25 cellular contexts compared by ENCODE assay signal in the genomic region with DNA sequence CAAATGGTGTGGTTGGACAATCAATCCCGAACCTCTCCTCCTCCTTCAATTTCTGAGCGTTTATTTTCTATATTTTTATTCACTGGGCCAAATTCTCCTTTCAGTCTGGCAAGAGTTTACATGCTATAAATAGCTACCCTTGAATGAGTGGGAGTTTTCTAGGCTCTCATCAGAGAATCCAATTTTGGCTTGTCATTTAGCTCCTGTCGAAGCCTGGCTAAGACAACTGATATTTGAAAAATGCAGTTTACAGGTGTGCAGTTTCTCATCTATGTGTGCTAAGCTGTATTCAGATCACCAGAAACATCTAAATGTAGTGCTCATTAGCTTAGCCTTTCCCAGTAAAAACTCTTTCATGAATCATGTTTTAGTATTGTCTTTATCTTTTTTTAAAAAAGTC.
DNase-seq lines count a peak whose midpoint lies in the region; ATAC-seq and TF ChIP-seq lines count a peak whose summit lies in the region.
"Had no signal": no experiment of that assay in that cellular context is flagged by ENCODE, and none has a peak within 500 bp of the region (broad histone marks: within the 10 kb centered on the region; RNA-seq: fewer than 3 reads in every experiment).

No MANE protein-coding gene starts in this region.

- no peaks in the 10 kb centered on the region for H3K79me2 ChIP-seq in H9 (ENCODE audit: insufficient read depth, low read length)

- H3K9me3 Mint-ChIP-seq in activated CD4-positive, alpha-beta T cell treated with anti-CD3 and anti-CD28 coated beads, Interleukin-2, amount 10 ng/mL, durations not matched to agents 24 days and 14 days, result peaks cover 6% of the 10 kb centered on the region
- H3K9me3 Mint-ChIP-seq in H9, result peaks cover 5 to 10% of the 10 kb centered on the region in 2 experiments

- no peaks in the 10 kb centered on the region for H3K27me3 Mint-ChIP-seq in activated CD4-positive, alpha-beta T cell treated with anti-CD3 and anti-CD28 coated beads, Interleukin-2, amount 10 ng/mL, durations not matched to agents 24 days and 14 days
- no peaks in the 10 kb centered on the region for H3K27me3 Mint-ChIP-seq in H9 (ENCODE audit: low read depth)
- H3K27me3 Mint-ChIP-seq: CD4-positive, alpha-beta memory T cell; CD4-positive, CD25-positive, alpha-beta regulatory T cell; CD8-positive, alpha-beta memory T cell had no signal

- no peak overlapping the region for H3K27ac Mint-ChIP-seq in activated CD4-positive, alpha-beta T cell treated with anti-CD3 and anti-CD28 coated beads, Interleukin-2, amount 10 ng/mL, durations not matched to agents 24 days and 14 days
- H3K27ac Mint-ChIP-seq in H9, result no peak overlapping the region
- H3K27ac Mint-ChIP-seq: CD14-positive monocyte; CD4-positive, alpha-beta memory T cell; CD4-positive, CD25-positive, alpha-beta regulatory T cell; CD8-positive, alpha-beta memory T cell had no signal

- H3K14ac ChIP-seq in neuronal stem cell (ENCODE audit: low read length) (no peak overlapping the region), H9 (ENCODE audit: insufficient read depth, low read length) (no peak overlapping the region)

- H2BK5ac ChIP-seq in neuronal stem cell (ENCODE audit: low read length) (no peak overlapping the region), H9 (ENCODE audit: insufficient read length, low read length) (no peak overlapping the region)

- no peak overlapping the region for H2BK15ac ChIP-seq in neuronal stem cell (ENCODE audit: low read length)
- H2BK15ac ChIP-seq in H9 (ENCODE audit: low read depth, low read length), result no peak overlapping the region

- H3K4me2 ChIP-seq in neuronal stem cell (ENCODE audit: insufficient read depth, low read length, poor library complexity, severe bottlenecking), result no peak overlapping the region
- H3K4me2 ChIP-seq in H9 (ENCODE audit: insufficient read depth, insufficient read length, low read length), result no peak overlapping the region
- H3K4me2 ChIP-seq: BLaER1 had no signal

- H3K9me3 ChIP-seq in body of pancreas, result no peaks in the 10 kb centered on the region
- H3K9me3 ChIP-seq in neuronal stem cell (replicated peaks in 1 of 2; ENCODE audit: control insufficient read depth in 2 of 2, insufficient read depth in 1 of 2, low read depth in 1 of 2, low read length in 2 of 2), result peaks cover 0 to 7% of the 10 kb centered on the region in 2 donors
- no peaks in the 10 kb centered on the region for H3K9me3 ChIP-seq in thyroid gland
- H3K9me3 ChIP-seq in H9 (ENCODE audit: control insufficient read depth, low read depth, low read length), result no peaks in the 10 kb centered on the region
- H3K9me3 ChIP-seq: BE2C, BLaER1 had no signal

- no peak overlapping the region for H2AK5ac ChIP-seq in neuronal stem cell (ENCODE audit: low read depth, low read length)
- H2AK5ac ChIP-seq in H9 (ENCODE audit: insufficient read length, low read length), result no peak overlapping the region

- no peak overlapping the region for H2BK20ac ChIP-seq in H9 (ENCODE audit: low read depth, low read length, poor library complexity, severe bottlenecking)

- peak overlapping the region; percentile 24 for H2AFZ ChIP-seq in neuronal stem cell (ENCODE audit: low read length)
- no peak overlapping the region for H2AFZ ChIP-seq in H9 (ENCODE audit: low read length)

- no peaks in the 10 kb centered on the region for H3K4me1 Mint-ChIP-seq in activated CD4-positive, alpha-beta T cell treated with anti-CD3 and anti-CD28 coated beads, Interleukin-2, amount 10 ng/mL, durations not matched to agents 24 days and 14 days
- peaks cover 7 to 8% of the 10 kb centered on the region in 2 experiments for H3K4me1 Mint-ChIP-seq in H9
- H3K4me1 Mint-ChIP-seq: CD14-positive monocyte; CD4-positive, alpha-beta memory T cell; CD4-positive, CD25-positive, alpha-beta regulatory T cell; CD8-positive, alpha-beta memory T cell had no signal

- no peak overlapping the region for H4K8ac ChIP-seq in neuronal stem cell (ENCODE audit: low read depth, low read length)
- no peak overlapping the region for H4K8ac ChIP-seq in H9 (replicated peaks; ENCODE audit: insufficient read length, low read depth, low read length)

- H3K23ac ChIP-seq in neuronal stem cell (ENCODE audit: low read depth, low read length, poor library complexity) (no peak overlapping the region), H9 (ENCODE audit: insufficient read length, low read depth, low read length) (no peak overlapping the region)

- TF ChIP-seq CTCF in body of pancreas (IDR thresholded peaks at IDR 0.05) (no peak), thyroid gland (IDR thresholded peaks at IDR 0.05) (no peak), H9 (conservative IDR thresholded peaks at IDR 0.05) (no peak)

- H3K27me3 ChIP-seq in body of pancreas, result no peaks in the 10 kb centered on the region
- no peaks in the 10 kb centered on the region for H3K27me3 ChIP-seq in neuronal stem cell (ENCODE audit: control insufficient read depth in 3 of 3, insufficient read depth in 3 of 3, low read depth in 1 of 3, low read length in 3 of 3)
- H3K27me3 ChIP-seq in thyroid gland, result no peaks in the 10 kb centered on the region
- H3K27me3 ChIP-seq in H9 (ENCODE audit: insufficient read depth, low read length), result no peaks in the 10 kb centered on the region
- H3K27me3 ChIP-seq: BE2C, BLaER1 had no signal

- WGBS in body of pancreas, 2 donors, result 12 to 19% methylated on average over 3 of the region's 3 CpGs
- WGBS in neuronal stem cell (ENCODE audit: extremely low coverage in 2 of 2, insufficient read length in 2 of 2, insufficient replicate concordance in 1 of 2), 2 donors, result no CpG with 5 or more reads among the region's 3 CpGs
- WGBS in thyroid gland, 2 donors, result 20 to 30% methylated on average over 3 of the region's 3 CpGs
- no CpG with 5 or more reads among the region's 3 CpGs for WGBS in H9 (ENCODE audit: extremely low coverage, insufficient read length, low lambda C conversion rate)

- no peak overlapping the region for H3K4ac ChIP-seq in neuronal stem cell (ENCODE audit: low read length)
- H3K4ac ChIP-seq in H9 (ENCODE audit: low read depth, low read length), result no peak overlapping the region

- peak; percentile 8 for DNase-seq in activated CD4-positive, alpha-beta T cell treated with anti-CD3 and anti-CD28 coated beads, Interleukin-2, amount 10 ng/mL, durations not matched to agents 24 days and 14 days
- no peak for DNase-seq in activated CD4-positive, alpha-beta T cell treated with anti-CD3 and anti-CD28 coated beads, Interleukin-2, amount 50 U/mL, for 1 hour
- peak in 1 of 4 donors; percentile 11 for DNase-seq in body of pancreas
- no peak for DNase-seq in neuronal stem cell (ENCODE audit: low spot score)
- no peak for DNase-seq in thyroid gland
- DNase-seq in H9, result no peak
- no peak for DNase-seq in retina
- DNase-seq: 8988T; ACHN; BE2C; C1 segment of cervical spinal cord; CD4-positive, alpha-beta memory T cell; CD4-positive, CD25-positive, alpha-beta regulatory T cell; CD8-positive, alpha-beta memory T cell; COR-L47; DMS 273 treated with DMSO at 0.1 percent for 48 hours; DMS153; DMS53; DMS79; DND-41; EL; GDM1 had no signal

- H3K79me1 ChIP-seq in neuronal stem cell (ENCODE audit: low read depth, low read length) (no peaks in the 10 kb centered on the region), H9 (ENCODE audit: insufficient read depth, low read depth, low read length, poor library complexity, severe bottlenecking) (no peaks in the 10 kb centered on the region)

- H3K36me3 Mint-ChIP-seq in activated CD4-positive, alpha-beta T cell treated with anti-CD3 and anti-CD28 coated beads, Interleukin-2, amount 10 ng/mL, durations not matched to agents 24 days and 14 days (ENCODE audit: low read depth), result no peaks in the 10 kb centered on the region
- peaks cover 0 to 11% (median 3%) of the 10 kb centered on the region in 3 experiments; a peak in 4 of 7 replicates for H3K36me3 Mint-ChIP-seq in H9 (ENCODE audit: insufficient read depth in 1 of 3, low read depth in 3 of 3)
- H3K36me3 Mint-ChIP-seq: CD14-positive monocyte; CD4-positive, alpha-beta memory T cell; CD4-positive, CD25-positive, alpha-beta regulatory T cell; CD8-positive, alpha-beta memory T cell had no signal

- H3K4me1 ChIP-seq in body of pancreas (peaks cover 15% of the 10 kb centered on the region), neuronal stem cell (ENCODE audit: control insufficient read depth in 2 of 2, insufficient read depth in 1 of 2, low read depth in 1 of 2, low read length in 2 of 2) (peaks cover 2% of the 10 kb centered on the region in 2 donors), thyroid gland (peaks cover 6 to 8% of the 10 kb centered on the region in 2 donors), H9 (ENCODE audit: insufficient read depth, low read length) (no peaks in the 10 kb centered on the region)
- H3K4me1 ChIP-seq: BE2C, BLaER1 had no signal

- ATAC-seq in body of pancreas, result peak; percentile 87
- ATAC-seq: GM12878 had no signal

- no peak overlapping the region for H3K4me3 Mint-ChIP-seq in activated CD4-positive, alpha-beta T cell treated with anti-CD3 and anti-CD28 coated beads, Interleukin-2, amount 10 ng/mL, durations not matched to agents 24 days and 14 days
- no peak overlapping the region for H3K4me3 Mint-ChIP-seq in H9
- H3K4me3 Mint-ChIP-seq: CD14-positive monocyte; CD4-positive, alpha-beta memory T cell; CD4-positive, CD25-positive, alpha-beta regulatory T cell; CD8-positive, alpha-beta memory T cell had no signal

- no peak overlapping the region for H4K5ac ChIP-seq in H9 (ENCODE audit: insufficient read length, low read depth, low read length)

- no peak overlapping the region for H3K9ac ChIP-seq in neuronal stem cell (ENCODE audit: low read depth, low read length, poor library complexity)
- H3K9ac ChIP-seq in H9 (ENCODE audit: extremely low read depth, insufficient read length, low read length), result no peak overlapping the region
- H3K9ac ChIP-seq: BLaER1 had no signal

- H2BK120ac ChIP-seq in neuronal stem cell (ENCODE audit: low read depth, low read length) (no peak overlapping the region), H9 (ENCODE audit: low read depth, low read length, poor library complexity, severe bottlenecking) (no peak overlapping the region)

- no peak overlapping the region for H3T11ph ChIP-seq in H9 (ENCODE audit: low read length)

- H2BK12ac ChIP-seq in neuronal stem cell (ENCODE audit: low read length) (no peak overlapping the region), H9 (ENCODE audit: insufficient read length, low read depth, low read length) (no peak overlapping the region)

- no peak overlapping the region for H3K4me3 ChIP-seq in body of pancreas
- H3K4me3 ChIP-seq in neuronal stem cell (ENCODE audit: low read length in 2 of 2), result no peak overlapping the region
- H3K4me3 ChIP-seq in thyroid gland (replicated peaks in 1 of 3), result no peak overlapping the region
- H3K4me3 ChIP-seq: BLaER1, GM12878 had no signal

- H3K23me2 ChIP-seq in H9 (ENCODE audit: insufficient read length, low read depth, low read length, poor library complexity, severe bottlenecking), result no peaks in the 10 kb centered on the region

- H3K18ac ChIP-seq in neuronal stem cell (ENCODE audit: low read length) (no peak overlapping the region), H9 (ENCODE audit: insufficient read length, low read depth, low read length) (no peak overlapping the region)

- H3K27ac ChIP-seq in body of pancreas, result no peak overlapping the region
- H3K27ac ChIP-seq in neuronal stem cell (replicated peaks; ENCODE audit: low read length), result no peak overlapping the region
- H3K27ac ChIP-seq in thyroid gland, result peak overlapping the region; percentile 2 to 48 (median 14)
- no peak overlapping the region for H3K27ac ChIP-seq in H9 (ENCODE audit: insufficient read length, low read depth, low read length)
- H3K27ac ChIP-seq: BLaER1 had no signal

- no peaks in the 10 kb centered on the region for H4K20me1 ChIP-seq in H9 (ENCODE audit: control insufficient read depth, insufficient read depth, insufficient read length)
- H4K20me1 ChIP-seq: BLaER1 had no signal

- H4K91ac ChIP-seq in neuronal stem cell (ENCODE audit: low read depth, low read length, poor library complexity) (no peak overlapping the region), H9 (ENCODE audit: insufficient read length, low read depth, low read length) (no peak overlapping the region)

- no peak overlapping the region for H3K56ac ChIP-seq in H9 (ENCODE audit: insufficient read length, low read depth, low read length)

- H3K36me3 ChIP-seq in body of pancreas (replicated peaks in 1 of 2; ENCODE audit: insufficient read depth in 1 of 2, low read depth in 2 of 2) (no peaks in the 10 kb centered on the region), neuronal stem cell (replicated peaks in 1 of 2; ENCODE audit: control insufficient read depth in 2 of 2, insufficient read depth in 2 of 2, low read length in 2 of 2) (no peaks in the 10 kb centered on the region), thyroid gland (no peaks in the 10 kb centered on the region)
- H3K36me3 ChIP-seq: BE2C, BLaER1 had no signal

- no peak for TF ChIP-seq POLR2A in body of pancreas (IDR thresholded peaks at IDR 0.05)
- no peak for TF ChIP-seq POLR2A in thyroid gland (IDR thresholded peaks at IDR 0.05)

- intact Hi-C loops in activated CD4-positive, alpha-beta T cell treated with anti-CD3 and anti-CD28 coated beads, Interleukin-2, amount 10 ng/mL, durations not matched to agents 24 days and 14 days (cut with micrococcal nuclease), result no loop called here
- intact Hi-C loops in body of pancreas (cut with DNase I) (no loop called here), thyroid gland (cut with DNase I) (no loop called here)

Comparison
In these comparisons a context has a peak if more than half of its experiments do, and no peak if none do; other contexts are left out.
1. H3K27ac ChIP-seq: peak in thyroid gland (3 of 3); none in body of pancreas (0 of 4), neuronal stem cell (single experiment) and H9 (single experiment).